In the genomic region with DNA sequence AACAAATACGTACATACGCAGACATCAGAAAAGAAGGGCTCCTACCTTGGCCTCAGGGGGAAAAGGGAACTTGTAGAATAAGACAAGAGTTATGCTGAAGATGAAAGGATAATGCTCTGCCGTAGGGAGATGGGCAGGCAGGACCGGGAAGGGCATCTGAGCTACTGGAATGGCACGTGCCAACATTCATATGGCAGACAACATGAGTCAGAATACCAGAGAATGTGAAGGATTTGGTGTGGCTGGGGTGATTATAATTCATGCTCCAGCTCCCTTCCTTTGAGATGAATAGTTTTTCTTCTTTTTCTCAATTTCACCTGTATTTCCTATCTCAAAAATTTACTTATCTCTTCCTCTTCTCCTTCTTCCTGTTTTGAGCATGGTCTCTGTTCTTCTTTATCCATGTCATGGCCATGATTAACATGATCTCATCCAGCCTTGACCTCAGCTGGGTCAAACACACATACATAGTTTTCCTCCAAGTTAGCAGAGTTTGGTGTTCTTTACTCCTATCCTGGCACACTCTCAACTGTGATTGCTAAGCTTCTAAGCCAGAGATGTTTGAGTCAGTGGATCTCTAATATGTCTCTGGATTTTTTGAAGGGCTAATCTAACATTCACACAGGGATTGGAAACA, we compare ENCODE assay signal across 1 cellular context.
TF ChIP-seq lines count a peak whose summit lies in the region.

No MANE protein-coding gene starts in this region.

TF ChIP-seq in HepG2, 621 proteins besides CTCF, POLR2A, EP300 and RAD21 (continued from another document):
- TF ChIP-seq, protein P1, sequence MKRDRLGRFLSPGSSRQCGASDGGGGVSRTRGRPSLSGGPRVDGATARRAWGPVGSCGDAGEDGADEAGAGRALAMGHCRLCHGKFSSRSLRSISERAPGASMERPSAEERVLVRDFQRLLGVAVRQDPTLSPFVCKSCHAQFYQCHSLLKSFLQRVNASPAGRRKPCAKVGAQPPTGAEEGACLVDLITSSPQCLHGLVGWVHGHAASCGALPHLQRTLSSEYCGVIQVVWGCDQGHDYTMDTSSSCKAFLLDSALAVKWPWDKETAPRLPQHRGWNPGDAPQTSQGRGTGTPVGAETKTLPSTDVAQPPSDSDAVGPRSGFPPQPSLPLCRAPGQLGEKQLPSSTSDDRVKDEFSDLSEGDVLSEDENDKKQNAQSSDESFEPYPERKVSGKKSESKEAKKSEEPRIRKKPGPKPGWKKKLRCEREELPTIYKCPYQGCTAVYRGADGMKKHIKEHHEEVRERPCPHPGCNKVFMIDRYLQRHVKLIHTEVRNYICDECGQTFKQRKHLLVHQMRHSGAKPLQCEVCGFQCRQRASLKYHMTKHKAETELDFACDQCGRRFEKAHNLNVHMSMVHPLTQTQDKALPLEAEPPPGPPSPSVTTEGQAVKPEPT (CRISPR knock-in tag; IDR thresholded peaks at IDR 0.05; ENCODE audit: low read depth), result no peak
- TF ChIP-seq ZNF644 (CRISPR knock-in tag; IDR thresholded peaks at IDR 0.05; ENCODE audit: low read depth) (0 out of 2 replicates have a peak, but pooled peaks have one; percentile 10), DNMT3B (CRISPR knock-in tag; conservative IDR thresholded peaks at IDR 0.05) (no peak), MED1 (CRISPR knock-in tag; IDR thresholded peaks at IDR 0.05) (peak; percentile 56), ZGPAT (CRISPR knock-in tag; IDR thresholded peaks at IDR 0.05) (no peak), PLSCR1 (CRISPR knock-in tag; IDR thresholded peaks at IDR 0.05; ENCODE audit: borderline replicate concordance) (no peak), RXRB (CRISPR knock-in tag; IDR thresholded peaks at IDR 0.05; ENCODE audit: borderline replicate concordance) (peak; percentile 67), FOXA3 (CRISPR knock-in tag; IDR thresholded peaks at IDR 0.05) (no peak), THRA (CRISPR knock-in tag; IDR thresholded peaks at IDR 0.05; ENCODE audit: borderline replicate concordance) (0 out of 2 replicates have a peak, but pooled peaks have one; percentile 33), ZNF597 (CRISPR knock-in tag; IDR thresholded peaks at IDR 0.05) (no peak), NFATC3 (CRISPR knock-in tag; IDR thresholded peaks at IDR 0.05) (no peak), EZH2 (conservative IDR thresholded peaks at IDR 0.05; ENCODE audit: low read depth, low read length) (no peak), RARA (CRISPR knock-in tag; IDR thresholded peaks at IDR 0.05) (peak; percentile 58; the same call in 1 of the 2 replicates), PAXIP1 (CRISPR knock-in tag; conservative IDR thresholded peaks at IDR 0.05) (0 out of 2 replicates have a peak, but pooled peaks have one; percentile 24), HMG20A (CRISPR knock-in tag; IDR thresholded peaks at IDR 0.05; ENCODE audit: borderline replicate concordance) (peak; percentile 45; the same call in 1 of the 2 replicates), NR2F6 (IDR thresholded peaks at IDR 0.05) (peak; percentile 45; the same call in 1 of the 2 replicates), NR2F6 (CRISPR knock-in tag; IDR thresholded peaks at IDR 0.05) (peak; percentile 65), NFYB (CRISPR knock-in tag; IDR thresholded peaks at IDR 0.05) (no peak)
- TF ChIP-seq, protein P2, sequence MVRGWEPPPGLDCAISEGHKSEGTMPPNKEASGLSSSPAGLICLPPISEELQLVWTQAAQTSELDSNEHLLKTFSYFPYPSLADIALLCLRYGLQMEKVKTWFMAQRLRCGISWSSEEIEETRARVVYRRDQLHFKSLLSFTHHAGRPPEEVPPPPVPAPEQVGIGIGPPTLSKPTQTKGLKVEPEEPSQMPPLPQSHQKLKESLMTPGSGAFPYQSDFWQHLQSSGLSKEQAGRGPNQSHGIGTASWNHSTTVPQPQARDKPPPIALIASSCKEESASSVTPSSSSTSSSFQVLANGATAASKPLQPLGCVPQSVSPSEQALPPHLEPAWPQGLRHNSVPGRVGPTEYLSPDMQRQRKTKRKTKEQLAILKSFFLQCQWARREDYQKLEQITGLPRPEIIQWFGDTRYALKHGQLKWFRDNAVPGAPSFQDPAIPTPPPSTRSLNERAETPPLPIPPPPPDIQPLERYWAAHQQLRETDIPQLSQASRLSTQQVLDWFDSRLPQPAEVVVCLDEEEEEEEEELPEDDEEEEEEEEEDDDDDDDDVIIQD (CRISPR knock-in tag; IDR thresholded peaks at IDR 0.05; ENCODE audit: low read depth), result 0 out of 2 replicates have a peak, but pooled peaks have one; percentile 38
- TF ChIP-seq, protein P3, sequence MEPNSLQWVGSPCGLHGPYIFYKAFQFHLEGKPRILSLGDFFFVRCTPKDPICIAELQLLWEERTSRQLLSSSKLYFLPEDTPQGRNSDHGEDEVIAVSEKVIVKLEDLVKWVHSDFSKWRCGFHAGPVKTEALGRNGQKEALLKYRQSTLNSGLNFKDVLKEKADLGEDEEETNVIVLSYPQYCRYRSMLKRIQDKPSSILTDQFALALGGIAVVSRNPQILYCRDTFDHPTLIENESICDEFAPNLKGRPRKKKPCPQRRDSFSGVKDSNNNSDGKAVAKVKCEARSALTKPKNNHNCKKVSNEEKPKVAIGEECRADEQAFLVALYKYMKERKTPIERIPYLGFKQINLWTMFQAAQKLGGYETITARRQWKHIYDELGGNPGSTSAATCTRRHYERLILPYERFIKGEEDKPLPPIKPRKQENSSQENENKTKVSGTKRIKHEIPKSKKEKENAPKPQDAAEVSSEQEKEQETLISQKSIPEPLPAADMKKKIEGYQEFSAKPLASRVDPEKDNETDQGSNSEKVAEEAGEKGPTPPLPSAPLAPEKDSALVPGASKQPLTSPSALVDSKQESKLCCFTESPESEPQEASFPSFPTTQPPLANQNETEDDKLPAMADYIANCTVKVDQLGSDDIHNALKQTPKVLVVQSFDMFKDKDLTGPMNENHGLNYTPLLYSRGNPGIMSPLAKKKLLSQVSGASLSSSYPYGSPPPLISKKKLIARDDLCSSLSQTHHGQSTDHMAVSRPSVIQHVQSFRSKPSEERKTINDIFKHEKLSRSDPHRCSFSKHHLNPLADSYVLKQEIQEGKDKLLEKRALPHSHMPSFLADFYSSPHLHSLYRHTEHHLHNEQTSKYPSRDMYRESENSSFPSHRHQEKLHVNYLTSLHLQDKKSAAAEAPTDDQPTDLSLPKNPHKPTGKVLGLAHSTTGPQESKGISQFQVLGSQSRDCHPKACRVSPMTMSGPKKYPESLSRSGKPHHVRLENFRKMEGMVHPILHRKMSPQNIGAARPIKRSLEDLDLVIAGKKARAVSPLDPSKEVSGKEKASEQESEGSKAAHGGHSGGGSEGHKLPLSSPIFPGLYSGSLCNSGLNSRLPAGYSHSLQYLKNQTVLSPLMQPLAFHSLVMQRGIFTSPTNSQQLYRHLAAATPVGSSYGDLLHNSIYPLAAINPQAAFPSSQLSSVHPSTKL (CRISPR knock-in tag; IDR thresholded peaks at IDR 0.05), result peak; percentile 57
